ENCODE assay signal across 13 cellular contexts in the genomic region with DNA sequence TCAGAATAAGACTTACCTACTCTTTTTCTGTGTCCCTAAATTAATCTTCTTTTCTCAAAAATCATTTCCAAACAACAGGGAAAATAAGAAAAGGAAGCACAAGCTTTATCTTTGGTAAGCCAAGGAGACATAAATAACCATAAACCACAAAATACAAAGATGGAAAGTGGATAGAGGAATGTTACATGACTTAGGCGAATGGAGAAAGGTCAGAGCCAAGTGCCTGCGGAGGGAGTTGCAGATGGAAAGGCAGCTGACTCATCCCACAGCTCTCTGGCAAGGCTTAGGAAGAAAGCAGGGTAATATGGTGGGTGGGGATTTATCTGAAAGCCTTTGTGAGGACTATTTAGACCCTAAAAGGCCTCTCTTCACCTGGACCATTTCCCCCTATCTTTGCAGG.
DNase-seq lines count a peak whose midpoint lies in the region; ATAC-seq and TF ChIP-seq lines count a peak whose summit lies in the region.
"Had no signal": no experiment of that assay in that cellular context is flagged by ENCODE, and none has a peak within 500 bp of the region (broad histone marks: within the 10 kb centered on the region; RNA-seq: fewer than 3 reads in every experiment).

No MANE protein-coding gene starts in this region.

- H3K36me3 Mint-ChIP-seq in stimulated activated naive B cell treated with anti-CD40 and anti-IgM and Interleukin-4, amounts not matched to agents 10 μg/mL and 1 μg/mL and 100 μg/mL, for 72 hours, result peaks cover 27 to 38% of the 10 kb centered on the region in 2 donors
- H3K36me3 Mint-ChIP-seq in activated naive CD4-positive, alpha-beta T cell treated with anti-CD3 and anti-CD28 coated beads for 36 hours (ENCODE audit: low read depth), result peaks cover 46% of the 10 kb centered on the region

- peaks cover 0 to 4% of the 10 kb centered on the region in 2 donors for H3K4me1 ChIP-seq in left lung

- in situ Hi-C loops in brain microvascular endothelial cell (cut with HindIII; ENCODE audit: low pct_ligation_motif_present, low sequenced_read_pairs), result no loop called here

- no peaks in the 10 kb centered on the region for H3K4me1 Mint-ChIP-seq in stimulated activated naive B cell treated with anti-CD40 and anti-IgM and Interleukin-4, amounts not matched to agents 10 μg/mL and 1 μg/mL and 100 μg/mL, for 72 hours
- H3K4me1 Mint-ChIP-seq in activated naive CD4-positive, alpha-beta T cell treated with anti-CD3 and anti-CD28 coated beads for 36 hours (ENCODE audit: low read depth), result no peaks in the 10 kb centered on the region

- no peaks in the 10 kb centered on the region for H3K9me3 ChIP-seq in left lung

- no peaks in the 10 kb centered on the region for H3K27me3 ChIP-seq in brain microvascular endothelial cell (replicated peaks)
- H3K27me3 ChIP-seq in left lung, result no peaks in the 10 kb centered on the region

- no peak overlapping the region for H3K4me3 Mint-ChIP-seq in stimulated activated naive B cell treated with anti-CD40 and anti-IgM and Interleukin-4, amounts not matched to agents 10 μg/mL and 1 μg/mL and 100 μg/mL, for 72 hours
- H3K4me3 Mint-ChIP-seq in activated naive CD4-positive, alpha-beta T cell treated with anti-CD3 and anti-CD28 coated beads for 36 hours, result no peak overlapping the region
- H3K4me3 Mint-ChIP-seq: CD14-positive monocyte; natural killer cell treated with Interleukin-12 subunit alpha and Interleukin-12 subunit beta and Interleukin-15 and Interleukin-18, amount 100 ng/mL, for 72 hours had no signal

- H3K36me3 ChIP-seq in brain microvascular endothelial cell (replicated peaks) (no peaks in the 10 kb centered on the region), left lung (peaks cover 0 to 25% of the 10 kb centered on the region in 2 donors)

- DNase-seq in AG09309 (ENCODE audit: low read depth) (peak; percentile 74), HS-5 (ENCODE audit: low read depth) (peak; percentile 40), brain microvascular endothelial cell (peak; percentile 80), left lung (peak in 1 of 2 donors; percentile 45), NCI-H187 treated with DMSO at 0.1 percent for 48 hours (lab: John Stamatoyannopoulos, UW) (no peak), NCI-H146 treated with DMSO at 0.1 percent for 48 hours (lab: John Stamatoyannopoulos, UW; ENCODE audit: unreplicated experiment) (no peak)
- DNase-seq in stimulated activated naive B cell treated with anti-CD40 and anti-IgM and Interleukin-4, amounts not matched to agents 10 μg/mL and 1 μg/mL and 100 μg/mL, for 72 hours, result no peak
- no peak for DNase-seq in activated naive CD4-positive, alpha-beta T cell treated with anti-CD3 and anti-CD28 coated beads for 36 hours
- DNase-seq: stimulated activated CD4-positive, alpha-beta T cell treated with anti-CD3 and anti-CD28 coated beads, Interleukin-12 subunit alpha, Interleukin-12 subunit beta, amount 100 ng/mL, for 4 hours; T-helper 9 cell had no signal

- no peaks in the 10 kb centered on the region for H3K27me3 Mint-ChIP-seq in stimulated activated naive B cell treated with anti-CD40 and anti-IgM and Interleukin-4, amounts not matched to agents 10 μg/mL and 1 μg/mL and 100 μg/mL, for 72 hours
- H3K27me3 Mint-ChIP-seq in activated naive CD4-positive, alpha-beta T cell treated with anti-CD3 and anti-CD28 coated beads for 36 hours (ENCODE audit: low read depth), result no peaks in the 10 kb centered on the region
- H3K27me3 Mint-ChIP-seq: natural killer cell treated with Interleukin-12 subunit alpha and Interleukin-12 subunit beta and Interleukin-15 and Interleukin-18, amount 100 ng/mL, for 72 hours had no signal

- TF ChIP-seq CTCF in AG09309 (IDR thresholded peaks at IDR 0.05; ENCODE audit: control insufficient read depth, insufficient read depth, low read depth, low read length, missing control alignments) (no peak), brain microvascular endothelial cell (IDR thresholded peaks at IDR 0.05; ENCODE audit: low read depth, low read length, missing control alignments) (no peak), left lung (IDR thresholded peaks at IDR 0.05) (no peak)

- H3K27ac ChIP-seq in brain microvascular endothelial cell (peak overlapping the region; percentile 44), left lung (peak overlapping the region in 1 of 2 donors; percentile 7)

- H3K4me3 ChIP-seq in AG09309 (ENCODE audit: control insufficient read depth, low read depth, low read length) (no peak overlapping the region), brain microvascular endothelial cell (ENCODE audit: low read depth, low read length) (no peak overlapping the region), left lung (no peak overlapping the region)

- no peak overlapping the region for H3K27ac Mint-ChIP-seq in stimulated activated naive B cell treated with anti-CD40 and anti-IgM and Interleukin-4, amounts not matched to agents 10 μg/mL and 1 μg/mL and 100 μg/mL, for 72 hours
- no peak overlapping the region for H3K27ac Mint-ChIP-seq in activated naive CD4-positive, alpha-beta T cell treated with anti-CD3 and anti-CD28 coated beads for 36 hours
- H3K27ac Mint-ChIP-seq: CD14-positive monocyte; natural killer cell treated with Interleukin-12 subunit alpha and Interleukin-12 subunit beta and Interleukin-15 and Interleukin-18, amount 100 ng/mL, for 72 hours had no signal

- intact Hi-C loops in left lung (cut with DNase I), result no loop called here
- intact Hi-C loops in activated naive CD4-positive, alpha-beta T cell treated with anti-CD3 and anti-CD28 coated beads for 36 hours (cut with micrococcal nuclease), result no loop called here

- CTCF ChIA-PET in activated naive CD4-positive, alpha-beta T cell treated with anti-CD3 and anti-CD28 coated beads for 36 hours (lab: Charles Lee), result interaction anchor here (0.6 kb wide), 1 partner anchor 267 kb away, joined by 3 read pairs; no protein-coding TSS in a partner anchor

- peak; percentile 67 for ATAC-seq in left lung
- ATAC-seq in stimulated activated naive B cell treated with anti-CD40 and anti-IgM and Interleukin-4, amounts not matched to agents 10 μg/mL and 1 μg/mL and 100 μg/mL, for 72 hours (replicated peaks), result no peak
- ATAC-seq: natural killer cell treated with Interleukin-12 subunit alpha and Interleukin-12 subunit beta and Interleukin-15 and Interleukin-18, amount 100 ng/mL, for 72 hours; Panc1 had no signal

- no peaks in the 10 kb centered on the region for H3K9me3 Mint-ChIP-seq in stimulated activated naive B cell treated with anti-CD40 and anti-IgM and Interleukin-4, amounts not matched to agents 10 μg/mL and 1 μg/mL and 100 μg/mL, for 72 hours
- no peaks in the 10 kb centered on the region for H3K9me3 Mint-ChIP-seq in activated naive CD4-positive, alpha-beta T cell treated with anti-CD3 and anti-CD28 coated beads for 36 hours
- H3K9me3 Mint-ChIP-seq: natural killer cell treated with Interleukin-12 subunit alpha and Interleukin-12 subunit beta and Interleukin-15 and Interleukin-18, amount 100 ng/mL, for 72 hours had no signal

Comparison
In these comparisons a context has a peak if more than half of its experiments do, and no peak if none do; other contexts are left out.
1. DNase-seq: peak in AG09309 (single experiment), HS-5 (single experiment) and brain microvascular endothelial cell (single experiment); none in stimulated activated naive B cell treated with anti-CD40 and anti-IgM and Interleukin-4, amounts not matched to agents 10 μg/mL and 1 μg/mL and 100 μg/mL, for 72 hours (single experiment), NCI-H187 treated with DMSO at 0.1 percent for 48 hours (single experiment), NCI-H146 treated with DMSO at 0.1 percent for 48 hours (single experiment) and activated naive CD4-positive, alpha-beta T cell treated with anti-CD3 and anti-CD28 coated beads for 36 hours (single experiment).